10 cellular contexts compared by ENCODE assay signal in the genomic region with DNA sequence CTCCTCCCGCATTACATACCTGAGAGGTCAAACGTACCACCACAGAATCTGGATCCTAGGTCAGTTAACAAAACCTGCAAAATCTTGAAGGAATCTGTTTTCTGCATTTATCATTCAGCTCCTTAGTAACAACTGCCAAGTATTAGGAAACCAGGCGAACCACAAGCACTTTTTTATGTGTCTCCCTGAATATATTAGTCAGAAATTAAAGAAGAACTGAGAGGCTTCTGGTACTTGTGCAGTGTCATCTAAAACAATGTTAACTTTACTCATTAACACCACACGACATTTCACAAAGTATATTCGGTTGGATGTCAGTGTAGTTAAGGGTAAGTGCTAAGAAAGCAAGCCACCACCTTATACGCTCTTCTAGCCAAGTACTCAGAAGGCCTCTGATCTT. TPM values are rescaled to one million over a fixed set of nuclear protein-coding genes. Genes with fewer than 3 reads are reported as not detected.
DNase-seq lines count a peak whose midpoint lies in the region; ATAC-seq and TF ChIP-seq lines count a peak whose summit lies in the region.
"Had no signal": no experiment of that assay in that cellular context is flagged by ENCODE, and none has a peak within 500 bp of the region (broad histone marks: within the 10 kb centered on the region; RNA-seq: fewer than 3 reads in every experiment).

No MANE protein-coding gene starts in this region.

- peaks cover 71% of the 10 kb centered on the region for H3K4me1 ChIP-seq in body of pancreas
- peaks cover 68% of the 10 kb centered on the region for H3K4me1 ChIP-seq in muscle layer of colon (ENCODE audit: insufficient read depth, low read length)

- 21 to 33% methylated on average over 6 of the region's 6 CpGs for WGBS in body of pancreas, 2 donors

- H3K27me3 ChIP-seq in body of pancreas (no peaks in the 10 kb centered on the region), muscle layer of colon (ENCODE audit: control insufficient read depth in 1 of 2, insufficient read depth in 2 of 2, low read length in 2 of 2) (no peaks in the 10 kb centered on the region)

- no peak for DNase-seq in AG04449 (ENCODE audit: low read depth, low spot score)
- DNase-seq in HFF-Myc (ENCODE audit: extremely low read depth, low read depth) = no peak
- no peak for DNase-seq in body of pancreas
- DNase-seq in NCI-H1417 treated with DMSO at 0.1 percent for 48 hours (lab: John Stamatoyannopoulos, UW) = no peak
- DNase-seq in EL = no peak
- DNase-seq: GDM1, NCI-H1048 had no signal

- no peak for TF ChIP-seq POLR2A in body of pancreas (IDR thresholded peaks at IDR 0.05)

- H3K27ac ChIP-seq in body of pancreas (peak overlapping the region in 3 of 4 donors; percentile 20 to 98 (median 94)), muscle layer of colon (ENCODE audit: low read depth, low read length) (peak overlapping the region; percentile 99)

- no peak for ATAC-seq in body of pancreas
- no peak for ATAC-seq in HG03521 (IDR thresholded peaks at IDR 0.05; ENCODE audit: unreplicated experiment)
- no peak for ATAC-seq in HG03571 (IDR thresholded peaks at IDR 0.05; ENCODE audit: unreplicated experiment)

- POLR2A ChIA-PET in AG04449 (lab: Yijun Ruan, JAX) = no interaction called here

- H3K36me3 ChIP-seq in body of pancreas (replicated peaks in 1 of 2; ENCODE audit: insufficient read depth in 1 of 2, low read depth in 2 of 2) = no peaks in the 10 kb centered on the region
- peaks cover 5% of the 10 kb centered on the region for H3K36me3 ChIP-seq in muscle layer of colon (ENCODE audit: insufficient read depth, low read length)

- H3K4me3 ChIP-seq in AG04449 (ENCODE audit: low read depth, low read length) (peak overlapping the region; percentile 91), HFF-Myc (replicated peaks; ENCODE audit: low read depth, low read length) (peak overlapping the region; percentile 97), body of pancreas (no peak overlapping the region), muscle layer of colon (ENCODE audit: low read depth in 1 of 2, low read length in 2 of 2) (peak overlapping the region in 1 of 2 donors; percentile 97)

- intact Hi-C loops in body of pancreas (cut with DNase I) = no loop called here

- TF ChIP-seq CTCF in AG04449 (IDR thresholded peaks at IDR 0.05; ENCODE audit: insufficient read depth, low read length, missing control alignments) (no peak), HFF-Myc (IDR thresholded peaks at IDR 0.05; ENCODE audit: low read depth, low read length, missing control alignments) (no peak), body of pancreas (IDR thresholded peaks at IDR 0.05) (no peak)

- CTCF ChIA-PET in AG04449 (lab: Yijun Ruan, JAX) = no interaction called here

- peak overlapping the region; percentile 93 for H3K9ac ChIP-seq in muscle layer of colon (ENCODE audit: low read length)

- H3K9me3 ChIP-seq in body of pancreas (no peaks in the 10 kb centered on the region), muscle layer of colon (ENCODE audit: low read length) (no peaks in the 10 kb centered on the region)

RNA-seq across cellular contexts. Expression of gene CCDC6, which starts 2.5 kb away (rescaled TPM):
- total RNA-seq in body of pancreas = 10 to 100 TPM; 26.7 to 35.8 TPM

Comparison
In these comparisons a context has a peak if more than half of its experiments do, and no peak if none do; other contexts are left out.
1. H3K4me3 ChIP-seq: peak in AG04449 (single experiment) and HFF-Myc (single experiment); none in body of pancreas (0 of 2).